Comparison of ENCODE assay signal across 11 cellular contexts in the genomic region with DNA sequence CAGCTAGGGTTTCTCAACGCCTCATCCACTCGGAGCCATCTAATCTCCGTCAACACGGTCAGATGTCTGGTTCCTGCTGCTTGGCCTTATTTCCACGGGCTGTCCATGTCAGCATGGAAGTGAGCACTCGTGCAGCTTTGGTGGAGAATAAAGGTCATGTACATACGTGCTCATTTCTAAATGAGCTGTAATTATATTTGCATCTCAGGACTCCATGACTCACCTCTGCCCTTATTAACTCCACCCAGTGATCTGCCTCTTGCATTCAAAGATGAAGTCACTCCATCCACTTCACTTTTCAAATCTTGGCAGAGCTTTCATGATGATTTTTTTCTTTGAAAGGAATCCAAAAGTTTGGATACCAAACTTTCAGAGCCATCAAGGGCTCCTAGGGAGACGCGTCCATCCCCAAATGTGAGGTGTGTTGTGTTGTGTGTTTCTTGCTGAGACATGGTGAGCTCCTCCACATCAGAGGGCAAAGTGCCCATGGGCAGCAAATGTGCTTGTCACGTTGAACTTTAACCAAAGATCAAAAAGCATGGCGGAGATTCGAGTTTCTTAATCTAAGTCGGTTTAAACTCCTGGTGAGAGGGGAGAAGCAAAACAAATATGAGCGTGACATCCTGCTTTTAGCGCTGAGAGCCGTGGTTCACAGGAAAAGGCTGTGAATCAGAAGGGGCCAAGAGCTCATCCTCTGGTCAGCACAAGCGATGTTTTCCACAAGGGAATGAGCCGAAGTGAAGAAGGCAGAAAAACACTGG.
A peak's percentile ranks its signal among the peaks of the same experiment; 100 is the strongest.
DNase-seq lines count a peak whose midpoint lies in the region; ATAC-seq lines count a peak whose summit lies in the region.
"Had no signal": no experiment of that assay in that cellular context is flagged by ENCODE, and none has a peak within 500 bp of the region (broad histone marks: within the 10 kb centered on the region; RNA-seq: fewer than 3 reads in every experiment).

No MANE protein-coding gene starts in this region.

- H3K27me3 ChIP-seq in HUES48 (ENCODE audit: control insufficient read depth, insufficient read depth, low read length) = no peaks in the 10 kb centered on the region
- no peaks in the 10 kb centered on the region for H3K27me3 ChIP-seq in mucosa of rectum (ENCODE audit: control insufficient read depth in 2 of 2, insufficient read depth in 2 of 2, low read length in 2 of 2)

- no peaks in the 10 kb centered on the region for H3K36me3 ChIP-seq in HUES48 (ENCODE audit: control insufficient read depth, insufficient read depth, low read length)
- H3K36me3 ChIP-seq in mucosa of rectum (ENCODE audit: control insufficient read depth in 2 of 2, insufficient read depth in 2 of 2, low read length in 2 of 2) = no peaks in the 10 kb centered on the region

- H3K4me1 ChIP-seq in HUES48 (ENCODE audit: control insufficient read depth, insufficient read depth, low read length) (peaks cover 9% of the 10 kb centered on the region; the same call in 1 of the 2 replicates), mucosa of rectum (ENCODE audit: control insufficient read depth in 2 of 2, insufficient read depth in 2 of 2, low read length in 2 of 2) (peaks cover 27 to 42% of the 10 kb centered on the region in 2 donors)

- H3K9me3 ChIP-seq in HUES48 (ENCODE audit: control insufficient read depth, insufficient read depth, low read length) = no peaks in the 10 kb centered on the region
- H3K9me3 ChIP-seq in mucosa of rectum (ENCODE audit: control insufficient read depth in 2 of 2, low read length in 2 of 2) = no peaks in the 10 kb centered on the region

- peak; percentile 79 for DNase-seq in Caki2 (ENCODE audit: low read depth)
- peak; percentile 38 for DNase-seq in dedifferentiated amniotic fluid mesenchymal stem cell (ENCODE audit: extremely low spot score)
- DNase-seq in sciatic nerve (ENCODE audit: low spot score) = no peak
- no peak for DNase-seq in activated CD8-positive, alpha-beta memory T cell treated with anti-CD3 and anti-CD28 coated beads for 24 hours
- DNase-seq in mesenteric fat pad (ENCODE audit: low spot score) = no peak
- DNase-seq: naive thymus-derived CD8-positive, alpha-beta T cell; NCI-H1092 treated with DMSO at 0.1 percent for 48 hours; stimulated activated CD8-positive, alpha-beta memory T cell treated with anti-CD3 and anti-CD28 coated beads, Interleukin-4, amount 100 ng/mL, for 48 hours had no signal

- intact Hi-C loops in sciatic nerve (cut with DNase I) = no loop called here

- no peak overlapping the region for H3K9ac ChIP-seq in HUES48 (ENCODE audit: low read depth, low read length)
- H3K9ac ChIP-seq in mucosa of rectum (ENCODE audit: low read depth in 1 of 2, low read length in 2 of 2) = peak overlapping the region in 1 of 2 donors; percentile 36

- in situ Hi-C loops in Caki2 (cut with HindIII; ENCODE audit: low pct_unique_long_range_greater_than_20kb, low sequenced_read_pairs) = loop anchor here (5.0 kb wide), 1 partner anchor 57 kb away; no protein-coding TSS in a partner anchor

- no peak overlapping the region for H3K4me3 ChIP-seq in HUES48 (ENCODE audit: low read depth, low read length)
- H3K4me3 ChIP-seq in mucosa of rectum (ENCODE audit: low read length in 2 of 2) = peak overlapping the region; percentile 9 to 43

- ATAC-seq in sciatic nerve (no peak), GM19324 (IDR thresholded peaks at IDR 0.05; ENCODE audit: low FRiP score, unreplicated experiment) (no peak)
- ATAC-seq: naive thymus-derived CD8-positive, alpha-beta T cell had no signal

- H3K27ac ChIP-seq in HUES48 (ENCODE audit: low read depth, low read length) = peak overlapping the region; percentile 57
- H3K27ac ChIP-seq in mucosa of rectum (ENCODE audit: low read depth in 2 of 2, low read length in 2 of 2) = peak overlapping the region; percentile 80 to 86

Comparison
In these comparisons a context has a peak if more than half of its experiments do, and no peak if none do; other contexts are left out.
1. DNase-seq: peak in Caki2 (single experiment) and dedifferentiated amniotic fluid mesenchymal stem cell (single experiment); none in sciatic nerve (single experiment), activated CD8-positive, alpha-beta memory T cell treated with anti-CD3 and anti-CD28 coated beads for 24 hours (single experiment) and mesenteric fat pad (single experiment).